1 cellular context compared by ENCODE assay signal in genomic region chr9:98234231-98234825, GRCh38.
A peak's percentile ranks its signal among the peaks of the same experiment; 100 is the strongest.
TF ChIP-seq lines count a peak whose summit lies in the region.

No MANE protein-coding gene starts in this region.

TF ChIP-seq in GM12878, 131 proteins besides CTCF, POLR2A, EP300 and RAD21:
- TF ChIP-seq LARP7 (IDR thresholded peaks at IDR 0.05) (no peak), SMC3 (IDR thresholded peaks at IDR 0.05; ENCODE audit: borderline replicate concordance, low read length) (peak; percentile 20; the same call in 1 of the 2 replicates)
